In the genomic region with DNA sequence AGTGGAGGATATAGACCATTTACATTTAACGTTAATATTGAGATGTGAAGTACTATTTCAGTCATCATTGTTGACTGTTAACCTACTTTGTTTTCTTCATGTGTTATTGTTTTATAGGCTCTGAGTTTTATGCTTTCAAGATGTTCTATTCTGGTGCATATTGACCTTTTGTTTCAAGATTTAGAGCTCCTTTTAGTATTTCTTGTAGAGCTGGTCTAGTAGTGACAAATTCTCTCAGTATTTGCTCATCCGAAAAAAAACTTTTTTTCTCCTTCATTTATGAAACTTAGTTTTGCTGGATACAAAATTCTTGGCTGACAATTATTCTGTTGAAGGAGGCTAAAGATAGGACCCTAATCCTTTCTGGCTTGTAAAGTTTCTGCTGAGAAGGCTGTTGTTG, we compare ENCODE assay signal across 17 cellular contexts.
DNase-seq lines count a peak whose midpoint lies in the region; ATAC-seq, FAIRE-seq and TF ChIP-seq lines count a peak whose summit lies in the region.
"Had no signal": no experiment of that assay in that cellular context is flagged by ENCODE, and none has a peak within 500 bp of the region (broad histone marks: within the 10 kb centered on the region; RNA-seq: fewer than 3 reads in every experiment).

No MANE protein-coding gene starts in this region.

- TF ChIP-seq CTCF in HCT116 (IDR thresholded peaks at IDR 0.05 in 2 of 3, conservative IDR thresholded peaks at IDR 0.05 in 1 of 3; ENCODE audit: borderline replicate concordance in 1 of 3, insufficient read depth in 1 of 3, low read depth in 2 of 3, low read length in 2 of 3) (no peak), GM12878 (IDR thresholded peaks at IDR 0.05 in 2 of 3, conservative IDR thresholded peaks at IDR 0.05 in 1 of 3; ENCODE audit: control insufficient read depth in 2 of 3, extremely low read depth in 1 of 3, insufficient read depth in 1 of 3, low read depth in 3 of 3, low read length in 3 of 3) (no peak), Peyer's patch (IDR thresholded peaks at IDR 0.05) (no peak), GM10266 (IDR thresholded peaks at IDR 0.05; ENCODE audit: control insufficient read depth, insufficient read depth, low read depth, missing control alignments) (no peak)

- intact Hi-C loops in HCT116 (cut with micrococcal nuclease) = no loop called here
- intact Hi-C loops in GM12878 (cut with micrococcal nuclease; ENCODE audit: unreplicated experiment) = no loop called here

- no peak for FAIRE-seq in GM12878 (lab: Jason Lieb, UNC)
- FAIRE-seq: A204.1 had no signal

- no peak for TF ChIP-seq EP300 in GM12878 (IDR thresholded peaks at IDR 0.05; ENCODE audit: borderline replicate concordance in 1 of 2, control insufficient read depth in 1 of 2, low read depth in 2 of 2, low read length in 2 of 2)

- H3K27me3 ChIP-seq in HCT116 (ENCODE audit: insufficient read depth, low read length) (no peaks in the 10 kb centered on the region), GM12878 (replicated peaks in 1 of 2; ENCODE audit: control insufficient read depth in 2 of 2, insufficient read depth in 2 of 2, low read length in 1 of 2) (no peaks in the 10 kb centered on the region), Peyer's patch (no peaks in the 10 kb centered on the region)
- H3K27me3 ChIP-seq: BE2C had no signal

- TF ChIP-seq POLR2A in HCT116 (IDR thresholded peaks at IDR 0.05; ENCODE audit: borderline replicate concordance, extremely low read depth, insufficient read depth, insufficient read length) (no peak), GM12878 (IDR thresholded peaks at IDR 0.05; ENCODE audit: low read depth, low read length) (no peak), Peyer's patch (IDR thresholded peaks at IDR 0.05) (no peak)

- 96% methylated on average over 2 of the region's 2 CpGs for WGBS in GM12878 (ENCODE audit: insufficient coverage, insufficient replicate concordance, low lambda C conversion rate, missing lambda C conversion rate)

- no peaks in the 10 kb centered on the region for H3K9me2 ChIP-seq in HCT116 (ENCODE audit: insufficient read depth)

- H3K9me3 ChIP-seq in HCT116 (ENCODE audit: control insufficient read depth in 1 of 2, insufficient read depth in 1 of 2, low read depth in 1 of 2, low read length in 2 of 2) (peaks cover 0 to 9% of the 10 kb centered on the region in 2 experiments; a peak in 1 of 4 replicates), GM12878 (replicated peaks; ENCODE audit: control insufficient read depth, insufficient read depth, low read length) (peaks cover 4% of the 10 kb centered on the region; the same call in 2 of the 3 replicates), Peyer's patch (peaks cover 0 to 14% (median 0%) of the 10 kb centered on the region in 4 donors)
- H3K9me3 ChIP-seq: BE2C had no signal

- SMC1A ChIA-PET in GM12878 (lab: Charles Lee; ENCODE audit: uncharacterized antibody, unreplicated experiment) = interaction anchor here (1.1 kb wide), 1 partner anchor 146 kb away, joined by 3 read pairs; no protein-coding TSS in a partner anchor

- POLR2A ChIA-PET in HCT116 (lab: Charles Lee) (no interaction called here), GM12878 (lab: Charles Lee) (no interaction called here)

- H3K79me2 ChIP-seq in HCT116 (ENCODE audit: insufficient read depth, low read length) = peaks cover 3% of the 10 kb centered on the region; the same call in 1 of the 2 replicates
- H3K79me2 ChIP-seq in GM12878 (ENCODE audit: control insufficient read depth, insufficient read depth, low read length) = no peaks in the 10 kb centered on the region

- H3K36me3 ChIP-seq in HCT116 (ENCODE audit: control insufficient read depth in 1 of 2, insufficient read depth in 2 of 2, low read length in 2 of 2) (no peaks in the 10 kb centered on the region), GM12878 (ENCODE audit: control insufficient read depth in 2 of 2, insufficient read depth in 2 of 2, low read length in 1 of 2) (no peaks in the 10 kb centered on the region), Peyer's patch (no peaks in the 10 kb centered on the region)
- H3K36me3 ChIP-seq: BE2C had no signal

- TF ChIP-seq RAD21 in HCT116 (IDR thresholded peaks at IDR 0.05; ENCODE audit: low read depth) = no peak
- TF ChIP-seq RAD21 in GM12878 (IDR thresholded peaks at IDR 0.05; ENCODE audit: insufficient read depth, low read depth, low read length) = no peak

- H3K4me2 ChIP-seq in HCT116 (ENCODE audit: low read length) (no peak overlapping the region), GM12878 (ENCODE audit: control insufficient read depth, insufficient read depth) (no peak overlapping the region)

- ATAC-seq in HCT116 (no peak), GM12878 (no peak)

- H3K27ac ChIP-seq in HCT116 (ENCODE audit: low read depth, low read length) = no peak overlapping the region
- H3K27ac ChIP-seq in GM12878 (ENCODE audit: control insufficient read depth, insufficient read depth) = no peak overlapping the region
- H3K27ac ChIP-seq in Peyer's patch = no peak overlapping the region

- DNase-seq in HCT116 (ENCODE audit: low read depth, low spot score) = no peak
- DNase-seq in LHCN-M2 (ENCODE audit: low read depth) = peak; percentile 5
- DNase-seq in GM12878 (ENCODE audit: low read depth, low spot score) = no peak
- no peak for DNase-seq in Peyer's patch
- DNase-seq in GM10266 (ENCODE audit: extremely low spot score) = no peak
- DNase-seq in T-helper 2 cell = no peak
- DNase-seq: ACHN; BE2C; C1 segment of cervical spinal cord; CD4-positive, CD25-positive, alpha-beta regulatory T cell; CD8-positive, alpha-beta memory T cell; COR-L47; DMS 273 treated with DMSO at 0.1 percent for 48 hours; DMS79; GDM1; HCEC 1CT had no signal

- BruUV-seq in HCT116 (replicated peaks; lab: Mats Ljungman, UMichigan) (no TSS peak), GM12878 (replicated peaks; lab: Mats Ljungman, UMichigan) (no TSS peak)

- H3K9ac ChIP-seq in HCT116 (ENCODE audit: low read length) (no peak overlapping the region), GM12878 (ENCODE audit: control insufficient read depth, insufficient read depth, low read length) (no peak overlapping the region)

- in situ Hi-C loops in GM12878 (cut with MboI) = no loop called here

- CTCF ChIA-PET in HCT116 (lab: Charles Lee) = no interaction called here
- CTCF ChIA-PET in GM12878 (lab: Yijun Ruan, JAX) = interaction anchor here (1.5 kb wide), 1 partner anchor 25 kb away, joined by 3 read pairs; no protein-coding TSS in a partner anchor

- RAD21 ChIA-PET in HCT116 (lab: Charles Lee; ENCODE audit: low non-redundant PET in 1 of 2, low total read pairs in 2 of 2, uncharacterized antibody in 2 of 2, unreplicated experiment in 2 of 2) = no interaction called here
- RAD21 ChIA-PET in GM12878 (lab: Charles Lee; ENCODE audit: unreplicated experiment) = no interaction called here

- H3K4me1 ChIP-seq in HCT116 (ENCODE audit: control insufficient read depth in 1 of 2, insufficient read depth in 2 of 2, low read length in 2 of 2) (no peaks in the 10 kb centered on the region), GM12878 (ENCODE audit: control insufficient read depth, insufficient read depth, low read length) (no peaks in the 10 kb centered on the region), Peyer's patch (no peaks in the 10 kb centered on the region)
- H3K4me1 ChIP-seq: BE2C had no signal

- H2AFZ ChIP-seq in HCT116 (ENCODE audit: low read depth, low read length, poor library complexity, severe bottlenecking) = no peak overlapping the region
- H2AFZ ChIP-seq in GM12878 (ENCODE audit: control insufficient read depth, low read depth, low read length) = no peak overlapping the region

- H4K20me1 ChIP-seq in HCT116 (ENCODE audit: insufficient read depth) (no peaks in the 10 kb centered on the region), GM12878 (ENCODE audit: control insufficient read depth, insufficient read depth) (no peaks in the 10 kb centered on the region)

- H3K4me3 ChIP-seq in HCT116 (replicated peaks in 1 of 2; ENCODE audit: low read depth in 1 of 2, low read length in 2 of 2) (no peak overlapping the region), GM12878 (no peak overlapping the region), Peyer's patch (no peak overlapping the region)

TF ChIP-seq in HCT116, 20 proteins besides CTCF, POLR2A, EP300 and RAD21:
- TF ChIP-seq, protein P1, sequence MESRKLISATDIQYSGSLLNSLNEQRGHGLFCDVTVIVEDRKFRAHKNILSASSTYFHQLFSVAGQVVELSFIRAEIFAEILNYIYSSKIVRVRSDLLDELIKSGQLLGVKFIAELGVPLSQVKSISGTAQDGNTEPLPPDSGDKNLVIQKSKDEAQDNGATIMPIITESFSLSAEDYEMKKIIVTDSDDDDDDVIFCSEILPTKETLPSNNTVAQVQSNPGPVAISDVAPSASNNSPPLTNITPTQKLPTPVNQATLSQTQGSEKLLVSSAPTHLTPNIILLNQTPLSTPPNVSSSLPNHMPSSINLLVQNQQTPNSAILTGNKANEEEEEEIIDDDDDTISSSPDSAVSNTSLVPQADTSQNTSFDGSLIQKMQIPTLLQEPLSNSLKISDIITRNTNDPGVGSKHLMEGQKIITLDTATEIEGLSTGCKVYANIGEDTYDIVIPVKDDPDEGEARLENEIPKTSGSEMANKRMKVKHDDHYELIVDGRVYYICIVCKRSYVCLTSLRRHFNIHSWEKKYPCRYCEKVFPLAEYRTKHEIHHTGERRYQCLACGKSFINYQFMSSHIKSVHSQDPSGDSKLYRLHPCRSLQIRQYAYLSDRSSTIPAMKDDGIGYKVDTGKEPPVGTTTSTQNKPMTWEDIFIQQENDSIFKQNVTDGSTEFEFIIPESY (IDR thresholded peaks at IDR 0.05; ENCODE audit: extremely low read depth, insufficient replicate concordance, low read length) = no peak
- TF ChIP-seq CBX3 (IDR thresholded peaks at IDR 0.05; ENCODE audit: low read depth) = 0 out of 2 replicates have a peak, but pooled peaks have one; percentile 29
- no peak for TF ChIP-seq SIN3A (IDR thresholded peaks at IDR 0.05; ENCODE audit: low read depth)
TF ChIP-seq in HCT116: peak in this region for 1.

TF ChIP-seq in GM12878, 131 proteins besides CTCF, POLR2A, EP300 and RAD21:
- TF ChIP-seq IRF4 (IDR thresholded peaks at IDR 0.05; ENCODE audit: low read depth, low read length) (no peak), CBX5 (IDR thresholded peaks at IDR 0.05; ENCODE audit: low read depth) (peak; percentile 60; the same call in 1 of the 2 replicates), PAX5 (IDR thresholded peaks at IDR 0.05; ENCODE audit: borderline replicate concordance, low read depth, low read length) (no peak), IRF3 (IDR thresholded peaks at IDR 0.05) (no peak), DPF2 (IDR thresholded peaks at IDR 0.05) (no peak)

Comparison
In these comparisons a context has a peak if more than half of its experiments do, and no peak if none do; other contexts are left out.
1. Of the 18 proteins assayed by ChIP-seq in both GM12878 and HCT116: peak only in GM12878: none; only in HCT116: CBX3; in both: none; in neither: 17.